In genomic region chr19:1206733-1207301, GRCh38 we compare ENCODE assay signal across 6 cellular contexts. TPM values are rescaled to one million over a fixed set of nuclear protein-coding genes. Genes with fewer than 3 reads are reported as not detected.
DNase-seq lines count a peak whose midpoint lies in the region; ATAC-seq lines count a peak whose summit lies in the region.

No MANE protein-coding gene starts in this region.

- H3K4me1 ChIP-seq in stomach smooth muscle (ENCODE audit: control insufficient read depth, insufficient read depth, low read length), result peaks cover 39% of the 10 kb centered on the region

- H3K4me3 ChIP-seq in stomach smooth muscle (ENCODE audit: low read length in 2 of 2), result peak overlapping the region; percentile 84 to 85

- H3K27me3 ChIP-seq in stomach smooth muscle (ENCODE audit: control insufficient read depth in 1 of 2, insufficient read depth in 2 of 2, low read length in 2 of 2), result no peaks in the 10 kb centered on the region

- peak overlapping the region; percentile 86 for H3K27ac ChIP-seq in stomach smooth muscle (ENCODE audit: low read length)

- H3K4me3 Mint-ChIP-seq in T-helper 1 cell treated with Interleukin-12 subunit alpha and Interleukin-12 subunit beta and Interleukin-4 antibody, amounts not matched to agents 30 μg/mL and 1 μg/mL, for 36 hours, result peak overlapping the region; percentile 94

- H3K9me3 ChIP-seq in stomach smooth muscle (ENCODE audit: control insufficient read depth in 2 of 2, low read length in 2 of 2), result no peaks in the 10 kb centered on the region

- H3K9ac ChIP-seq in stomach smooth muscle (ENCODE audit: low read length in 2 of 2), result peak overlapping the region; percentile 68 to 71

- intact Hi-C loops in left cardiac atrium (cut with DNase I), result no loop called here

- no peaks in the 10 kb centered on the region for H3K9me3 Mint-ChIP-seq in T-helper 1 cell treated with Interleukin-12 subunit alpha and Interleukin-12 subunit beta and Interleukin-4 antibody, amounts not matched to agents 30 μg/mL and 1 μg/mL, for 36 hours

- peaks cover 17% of the 10 kb centered on the region for H3K36me3 Mint-ChIP-seq in T-helper 1 cell treated with Interleukin-12 subunit alpha and Interleukin-12 subunit beta and Interleukin-4 antibody, amounts not matched to agents 30 μg/mL and 1 μg/mL, for 36 hours (ENCODE audit: low read depth)

- H3K27me3 Mint-ChIP-seq in T-helper 1 cell treated with Interleukin-12 subunit alpha and Interleukin-12 subunit beta and Interleukin-4 antibody, amounts not matched to agents 30 μg/mL and 1 μg/mL, for 36 hours (ENCODE audit: low read depth), result no peaks in the 10 kb centered on the region

- ATAC-seq in left cardiac atrium, result no peak
- no peak for ATAC-seq in GM21825 (IDR thresholded peaks at IDR 0.05; ENCODE audit: unreplicated experiment)

- H3K4me1 Mint-ChIP-seq in T-helper 1 cell treated with Interleukin-12 subunit alpha and Interleukin-12 subunit beta and Interleukin-4 antibody, amounts not matched to agents 30 μg/mL and 1 μg/mL, for 36 hours (ENCODE audit: low read depth), result peaks cover 32% of the 10 kb centered on the region

- peak overlapping the region; percentile 89 for H3K27ac Mint-ChIP-seq in T-helper 1 cell treated with Interleukin-12 subunit alpha and Interleukin-12 subunit beta and Interleukin-4 antibody, amounts not matched to agents 30 μg/mL and 1 μg/mL, for 36 hours

- peaks cover 0 to 3% of the 10 kb centered on the region in 2 donors for H3K36me3 ChIP-seq in stomach smooth muscle (ENCODE audit: control insufficient read depth in 2 of 2, insufficient read depth in 2 of 2, low read length in 2 of 2)

- DNase-seq in COLO668 (lab: John Stamatoyannopoulos, UW; ENCODE audit: unreplicated experiment) (peak; percentile 36), left cardiac atrium (peak; percentile 37), dedifferentiated amniotic fluid mesenchymal stem cell (ENCODE audit: extremely low spot score) (no peak)

RNA-seq across cellular contexts. Expression of gene STK11, which starts 1.2 kb away (rescaled TPM):
- 10 to 100 TPM; 48.2 to 53.0 TPM for total RNA-seq in left cardiac atrium

RNA-seq across cellular contexts. Expression of gene CBARP, which starts 31.0 kb away (rescaled TPM):
- 1 to 10 TPM; 1.6 to 3.8 TPM for total RNA-seq in left cardiac atrium

RNA-seq across cellular contexts. Expression of gene SBNO2, which starts 32.7 kb away (rescaled TPM):
- total RNA-seq in left cardiac atrium, result 10 to 100 TPM; 27.2 to 64.2 TPM

RNA-seq across cellular contexts. Expression of gene ATP5F1D, which starts 34.7 kb away (rescaled TPM):
- 100 to 1,000 TPM; 540 to 639 TPM for total RNA-seq in left cardiac atrium

RNA-seq across cellular contexts. Expression of gene MIDN, which starts 41.6 kb away (rescaled TPM):
- total RNA-seq in left cardiac atrium, result 100 to 1,000 TPM in 1 of 2 donors, 10 to 100 TPM in 1; 58.7 to 148 TPM
